ENCODE assay signal across 23 cellular contexts in genomic region chr6:170101281-170102035, GRCh38.
DNase-seq lines count a peak whose midpoint lies in the region; ATAC-seq and TF ChIP-seq lines count a peak whose summit lies in the region.
"Had no signal": no experiment of that assay in that cellular context is flagged by ENCODE, and none has a peak within 500 bp of the region (broad histone marks: within the 10 kb centered on the region; RNA-seq: fewer than 3 reads in every experiment).

No MANE protein-coding gene starts in this region.

- ATAC-seq in activated CD8-positive, alpha-beta memory T cell treated with anti-CD3 and anti-CD28 coated beads, Interleukin-2, amount 10 ng/mL, durations not matched to agents 7 days and 5 days, result no peak
- ATAC-seq in lower lobe of right lung, result no peak
- ATAC-seq: activated CD8-positive, alpha-beta T cell treated with anti-CD3 and anti-CD28 coated beads, Interleukin-2, amount 10 ng/mL, durations not matched to agents 7 days and 5 days; activated naive CD8-positive, alpha-beta T cell treated with anti-CD3 and anti-CD28 coated beads, Interleukin-2, amount 50 U/mL, for 24 hours; stimulated activated naive CD8-positive, alpha-beta T cell treated with anti-CD3 and anti-CD28 coated beads, Interleukin-15, amount 100 ng/mL, for 72 hours had no signal

- DNase-seq in activated CD8-positive, alpha-beta memory T cell treated with anti-CD3 and anti-CD28 coated beads, Interleukin-2, amount 10 ng/mL, durations not matched to agents 7 days and 5 days, result peak; percentile 19
- no peak for DNase-seq in activated CD8-positive, alpha-beta memory T cell treated with anti-CD3 and anti-CD28 coated beads, Interleukin-2, amount 50 U/mL, for 4 hours
- DNase-seq in adrenal gland, result peak in 4 of 7 donors; percentile 4 to 35 (median 6)
- DNase-seq in mesenteric fat pad (ENCODE audit: low spot score), result peak; percentile 79
- DNase-seq in suprapubic skin (ENCODE audit: low spot score in 2 of 2), result peak; percentile 26 to 59
- no peak for DNase-seq in NCI-H1092 treated with DMSO at 0.1 percent for 48 hours (lab: John Stamatoyannopoulos, UW)
- DNase-seq in lower lobe of right lung, result no peak
- no peak for DNase-seq in SK-N-DZ (ENCODE audit: low spot score)
- DNase-seq: 8988T; activated CD4-positive, CD25-positive, alpha-beta regulatory T cell; activated CD8-positive, alpha-beta T cell treated with anti-CD3 and anti-CD28 coated beads, Interleukin-2, amount 10 ng/mL, durations not matched to agents 7 days and 5 days; activated naive CD8-positive, alpha-beta T cell treated with anti-CD3 and anti-CD28 coated beads, Interleukin-2, amount 50 U/mL, for 24 hours; AML-193; brain microvascular endothelial cell; COR-L47; NCI-H1417; NCI-H524; stimulated activated CD4-positive, alpha-beta T cell treated with anti-CD3 and anti-CD28 coated beads, Interleukin-2, amount 100 ng/mL, for 48 hours; T1000 had no signal

- TF ChIP-seq EP300 in suprapubic skin (IDR thresholded peaks at IDR 0.05), result no peak

- H3K9me3 Mint-ChIP-seq in activated CD8-positive, alpha-beta memory T cell treated with anti-CD3 and anti-CD28 coated beads, Interleukin-2, amount 10 ng/mL, durations not matched to agents 7 days and 5 days (ENCODE audit: low read depth), result peaks cover 2% of the 10 kb centered on the region

- TF ChIP-seq POLR2A in adrenal gland (IDR thresholded peaks at IDR 0.05) (no peak), suprapubic skin (IDR thresholded peaks at IDR 0.05) (no peak)

- peaks cover 4% of the 10 kb centered on the region for H3K36me3 Mint-ChIP-seq in activated CD8-positive, alpha-beta memory T cell treated with anti-CD3 and anti-CD28 coated beads, Interleukin-2, amount 10 ng/mL, durations not matched to agents 7 days and 5 days

- 85 to 97% (median 92%) methylated on average over 14 to 17 of the region's 17 CpGs for WGBS in adrenal gland, 4 donors
- 92% methylated on average over 12 of the region's 17 CpGs for WGBS in suprapubic skin

- H3K27me3 Mint-ChIP-seq in activated CD8-positive, alpha-beta memory T cell treated with anti-CD3 and anti-CD28 coated beads, Interleukin-2, amount 10 ng/mL, durations not matched to agents 7 days and 5 days, result peaks cover 16% of the 10 kb centered on the region

- no peaks in the 10 kb centered on the region for H3K27me3 ChIP-seq in adrenal gland
- H3K27me3 ChIP-seq in suprapubic skin, result peaks cover 8% of the 10 kb centered on the region
- H3K27me3 ChIP-seq in lower lobe of right lung (ENCODE audit: low read depth), result no peaks in the 10 kb centered on the region
- H3K27me3 ChIP-seq: brain microvascular endothelial cell, uterus had no signal

- no peak overlapping the region for H3K27ac ChIP-seq in adrenal gland
- H3K27ac ChIP-seq in suprapubic skin, result no peak overlapping the region
- no peak overlapping the region for H3K27ac ChIP-seq in lower lobe of right lung
- H3K27ac ChIP-seq: brain microvascular endothelial cell, skin epidermis, uterus had no signal

- H3K4me3 ChIP-seq in adrenal gland (no peak overlapping the region), suprapubic skin (no peak overlapping the region), lower lobe of right lung (no peak overlapping the region)
- H3K4me3 ChIP-seq: skin epidermis, uterus had no signal

- no peak overlapping the region for H3K27ac Mint-ChIP-seq in activated CD8-positive, alpha-beta memory T cell treated with anti-CD3 and anti-CD28 coated beads, Interleukin-2, amount 10 ng/mL, durations not matched to agents 7 days and 5 days
- H3K27ac Mint-ChIP-seq: activated CD8-positive, alpha-beta T cell treated with anti-CD3 and anti-CD28 coated beads, Interleukin-2, amount 10 ng/mL, durations not matched to agents 7 days and 5 days; activated naive CD8-positive, alpha-beta T cell treated with anti-CD3 and anti-CD28 coated beads, Interleukin-2, amount 50 U/mL, for 24 hours; dendritic cell treated with granulocyte-macrophage colony-stimulating factor and Interleukin-4, amounts not matched to agents 40 ng/mL and 50 ng/mL, for 4 days had no signal

- no peaks in the 10 kb centered on the region for H3K9me3 ChIP-seq in adrenal gland (replicated peaks in 1 of 3)
- H3K9me3 ChIP-seq in suprapubic skin, result no peaks in the 10 kb centered on the region
- no peaks in the 10 kb centered on the region for H3K9me3 ChIP-seq in lower lobe of right lung
- H3K9me3 ChIP-seq: uterus had no signal

- intact Hi-C loops in adrenal gland (cut with DNase I) (no loop called here), lower lobe of right lung (cut with DNase I) (no loop called here)

- H3K36me3 ChIP-seq in adrenal gland (replicated peaks in 1 of 2), result no peaks in the 10 kb centered on the region
- H3K36me3 ChIP-seq in suprapubic skin, result no peaks in the 10 kb centered on the region
- no peaks in the 10 kb centered on the region for H3K36me3 ChIP-seq in lower lobe of right lung
- H3K36me3 ChIP-seq: brain microvascular endothelial cell, uterus had no signal

- no peaks in the 10 kb centered on the region for H3K4me1 ChIP-seq in adrenal gland (replicated peaks in 1 of 2)
- no peaks in the 10 kb centered on the region for H3K4me1 ChIP-seq in suprapubic skin
- H3K4me1 ChIP-seq in lower lobe of right lung, result no peaks in the 10 kb centered on the region
- H3K4me1 ChIP-seq: uterus had no signal

- peaks cover 4% of the 10 kb centered on the region for H3K4me1 Mint-ChIP-seq in activated CD8-positive, alpha-beta memory T cell treated with anti-CD3 and anti-CD28 coated beads, Interleukin-2, amount 10 ng/mL, durations not matched to agents 7 days and 5 days

- H3K4me3 Mint-ChIP-seq in activated CD8-positive, alpha-beta memory T cell treated with anti-CD3 and anti-CD28 coated beads, Interleukin-2, amount 10 ng/mL, durations not matched to agents 7 days and 5 days, result no peak overlapping the region
- H3K4me3 Mint-ChIP-seq: activated CD8-positive, alpha-beta T cell treated with anti-CD3 and anti-CD28 coated beads, Interleukin-2, amount 10 ng/mL, durations not matched to agents 7 days and 5 days; activated naive CD8-positive, alpha-beta T cell treated with anti-CD3 and anti-CD28 coated beads, Interleukin-2, amount 50 U/mL, for 24 hours; dendritic cell treated with granulocyte-macrophage colony-stimulating factor and Interleukin-4, amounts not matched to agents 40 ng/mL and 50 ng/mL, for 4 days; stimulated activated naive CD8-positive, alpha-beta T cell treated with anti-CD3 and anti-CD28 coated beads, Interleukin-15, amount 100 ng/mL, for 72 hours had no signal

- TF ChIP-seq CTCF in adrenal gland (IDR thresholded peaks at IDR 0.05), result no peak
- no peak for TF ChIP-seq CTCF in suprapubic skin (IDR thresholded peaks at IDR 0.05)
- no peak for TF ChIP-seq CTCF in lower lobe of right lung (IDR thresholded peaks at IDR 0.05)

- CTCF ChIA-PET in activated CD8-positive, alpha-beta memory T cell treated with anti-CD3 and anti-CD28 coated beads, Interleukin-2, amount 10 ng/mL, durations not matched to agents 7 days and 5 days (lab: Charles Lee), result no interaction called here

Comparison
In these comparisons a context has a peak if more than half of its experiments do, and no peak if none do; other contexts are left out.
1. DNase-seq: peak in activated CD8-positive, alpha-beta memory T cell treated with anti-CD3 and anti-CD28 coated beads, Interleukin-2, amount 10 ng/mL, durations not matched to agents 7 days and 5 days (single experiment), adrenal gland (4 of 7), mesenteric fat pad (single experiment) and suprapubic skin (2 of 2); none in activated CD8-positive, alpha-beta memory T cell treated with anti-CD3 and anti-CD28 coated beads, Interleukin-2, amount 50 U/mL, for 4 hours (single experiment), NCI-H1092 treated with DMSO at 0.1 percent for 48 hours (single experiment), lower lobe of right lung (single experiment) and SK-N-DZ (single experiment).